Comparison of ENCODE assay signal across 2 cellular contexts in the genomic region with DNA sequence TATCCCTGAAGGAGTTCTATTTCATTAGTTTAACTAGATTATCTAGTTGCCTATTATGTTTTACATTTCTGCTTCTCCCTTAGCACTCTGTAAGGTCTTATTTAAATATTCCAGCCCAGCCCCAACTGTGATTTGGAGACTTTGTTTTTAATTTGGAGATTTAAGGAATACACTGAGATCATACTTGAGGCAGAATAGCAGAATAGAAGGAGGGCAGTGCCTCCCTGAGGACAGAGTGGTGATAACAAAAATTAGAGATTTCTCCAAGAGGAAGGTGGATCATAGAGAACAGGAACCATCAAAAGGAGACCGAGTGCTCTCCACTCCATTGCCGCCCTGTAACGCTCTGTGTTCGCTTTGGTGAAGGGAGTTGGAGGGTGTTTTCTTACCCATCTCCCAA.
TF ChIP-seq lines count a peak whose summit lies in the region.

No MANE protein-coding gene starts in this region.

TF ChIP-seq in Ishikawa, 13 proteins besides CTCF, POLR2A, EP300 and RAD21:
- TF ChIP-seq, protein P1, sequence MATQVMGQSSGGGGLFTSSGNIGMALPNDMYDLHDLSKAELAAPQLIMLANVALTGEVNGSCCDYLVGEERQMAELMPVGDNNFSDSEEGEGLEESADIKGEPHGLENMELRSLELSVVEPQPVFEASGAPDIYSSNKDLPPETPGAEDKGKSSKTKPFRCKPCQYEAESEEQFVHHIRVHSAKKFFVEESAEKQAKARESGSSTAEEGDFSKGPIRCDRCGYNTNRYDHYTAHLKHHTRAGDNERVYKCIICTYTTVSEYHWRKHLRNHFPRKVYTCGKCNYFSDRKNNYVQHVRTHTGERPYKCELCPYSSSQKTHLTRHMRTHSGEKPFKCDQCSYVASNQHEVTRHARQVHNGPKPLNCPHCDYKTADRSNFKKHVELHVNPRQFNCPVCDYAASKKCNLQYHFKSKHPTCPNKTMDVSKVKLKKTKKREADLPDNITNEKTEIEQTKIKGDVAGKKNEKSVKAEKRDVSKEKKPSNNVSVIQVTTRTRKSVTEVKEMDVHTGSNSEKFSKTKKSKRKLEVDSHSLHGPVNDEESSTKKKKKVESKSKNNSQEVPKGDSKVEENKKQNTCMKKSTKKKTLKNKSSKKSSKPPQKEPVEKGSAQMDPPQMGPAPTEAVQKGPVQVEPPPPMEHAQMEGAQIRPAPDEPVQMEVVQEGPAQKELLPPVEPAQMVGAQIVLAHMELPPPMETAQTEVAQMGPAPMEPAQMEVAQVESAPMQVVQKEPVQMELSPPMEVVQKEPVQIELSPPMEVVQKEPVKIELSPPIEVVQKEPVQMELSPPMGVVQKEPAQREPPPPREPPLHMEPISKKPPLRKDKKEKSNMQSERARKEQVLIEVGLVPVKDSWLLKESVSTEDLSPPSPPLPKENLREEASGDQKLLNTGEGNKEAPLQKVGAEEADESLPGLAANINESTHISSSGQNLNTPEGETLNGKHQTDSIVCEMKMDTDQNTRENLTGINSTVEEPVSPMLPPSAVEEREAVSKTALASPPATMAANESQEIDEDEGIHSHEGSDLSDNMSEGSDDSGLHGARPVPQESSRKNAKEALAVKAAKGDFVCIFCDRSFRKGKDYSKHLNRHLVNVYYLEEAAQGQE (IDR thresholded peaks at IDR 0.05; ENCODE audit: low read depth) = no peak
- TF ChIP-seq CREB1 (IDR thresholded peaks at IDR 0.05; ENCODE audit: low read depth) (no peak), NFIC (IDR thresholded peaks at IDR 0.05) (no peak), TEAD4 (IDR thresholded peaks at IDR 0.05) (no peak), ZBTB7A (IDR thresholded peaks at IDR 0.05; ENCODE audit: low read depth) (no peak), EGR1 (IDR thresholded peaks at IDR 0.05) (no peak), TCF12 (IDR thresholded peaks at IDR 0.05; ENCODE audit: low read depth) (no peak), YY1 (IDR thresholded peaks at IDR 0.05; ENCODE audit: low read depth) (no peak), FOXM1 (IDR thresholded peaks at IDR 0.05; ENCODE audit: borderline replicate concordance, low read depth) (no peak), CEBPB (IDR thresholded peaks at IDR 0.05) (no peak), TAF1 (IDR thresholded peaks at IDR 0.05; ENCODE audit: low read depth) (no peak)
- TF ChIP-seq, protein P2, sequence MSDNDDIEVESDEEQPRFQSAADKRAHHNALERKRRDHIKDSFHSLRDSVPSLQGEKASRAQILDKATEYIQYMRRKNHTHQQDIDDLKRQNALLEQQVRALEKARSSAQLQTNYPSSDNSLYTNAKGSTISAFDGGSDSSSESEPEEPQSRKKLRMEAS (IDR thresholded peaks at IDR 0.05) = no peak
- TF ChIP-seq, protein P3, sequence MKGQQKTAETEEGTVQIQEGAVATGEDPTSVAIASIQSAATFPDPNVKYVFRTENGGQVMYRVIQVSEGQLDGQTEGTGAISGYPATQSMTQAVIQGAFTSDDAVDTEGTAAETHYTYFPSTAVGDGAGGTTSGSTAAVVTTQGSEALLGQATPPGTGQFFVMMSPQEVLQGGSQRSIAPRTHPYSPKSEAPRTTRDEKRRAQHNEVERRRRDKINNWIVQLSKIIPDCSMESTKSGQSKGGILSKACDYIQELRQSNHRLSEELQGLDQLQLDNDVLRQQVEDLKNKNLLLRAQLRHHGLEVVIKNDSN (IDR thresholded peaks at IDR 0.05) = no peak

TF ChIP-seq in GM12878, 131 proteins besides CTCF, POLR2A, EP300 and RAD21:
- TF ChIP-seq KLF5 (IDR thresholded peaks at IDR 0.05; ENCODE audit: partially characterized antibody) (no peak), IRF4 (IDR thresholded peaks at IDR 0.05; ENCODE audit: low read depth, low read length) (no peak), RB1 (IDR thresholded peaks at IDR 0.05; ENCODE audit: borderline replicate concordance) (no peak), SRF (IDR thresholded peaks at IDR 0.05; ENCODE audit: low read depth in 2 of 2, low read length in 2 of 2) (no peak), SREBF1 (IDR thresholded peaks at IDR 0.05; ENCODE audit: low read length) (no peak), NR2C2 (IDR thresholded peaks at IDR 0.05; ENCODE audit: borderline replicate concordance, control insufficient read depth, insufficient read length, low read depth) (no peak), YBX1 (IDR thresholded peaks at IDR 0.05) (no peak), CREB1 (IDR thresholded peaks at IDR 0.05; ENCODE audit: low read depth) (no peak), IKZF2 (IDR thresholded peaks at IDR 0.05) (no peak), NFIC (IDR thresholded peaks at IDR 0.05; ENCODE audit: low read depth, low read length) (no peak), RFX5 (IDR thresholded peaks at IDR 0.05; ENCODE audit: low read depth, low read length) (no peak), NR2F1 (conservative IDR thresholded peaks at IDR 0.05) (no peak), NFYA (IDR thresholded peaks at IDR 0.05; ENCODE audit: borderline replicate concordance, low read depth, low read length) (no peak), ZNF217 (IDR thresholded peaks at IDR 0.05) (no peak)
- TF ChIP-seq, protein P4, sequence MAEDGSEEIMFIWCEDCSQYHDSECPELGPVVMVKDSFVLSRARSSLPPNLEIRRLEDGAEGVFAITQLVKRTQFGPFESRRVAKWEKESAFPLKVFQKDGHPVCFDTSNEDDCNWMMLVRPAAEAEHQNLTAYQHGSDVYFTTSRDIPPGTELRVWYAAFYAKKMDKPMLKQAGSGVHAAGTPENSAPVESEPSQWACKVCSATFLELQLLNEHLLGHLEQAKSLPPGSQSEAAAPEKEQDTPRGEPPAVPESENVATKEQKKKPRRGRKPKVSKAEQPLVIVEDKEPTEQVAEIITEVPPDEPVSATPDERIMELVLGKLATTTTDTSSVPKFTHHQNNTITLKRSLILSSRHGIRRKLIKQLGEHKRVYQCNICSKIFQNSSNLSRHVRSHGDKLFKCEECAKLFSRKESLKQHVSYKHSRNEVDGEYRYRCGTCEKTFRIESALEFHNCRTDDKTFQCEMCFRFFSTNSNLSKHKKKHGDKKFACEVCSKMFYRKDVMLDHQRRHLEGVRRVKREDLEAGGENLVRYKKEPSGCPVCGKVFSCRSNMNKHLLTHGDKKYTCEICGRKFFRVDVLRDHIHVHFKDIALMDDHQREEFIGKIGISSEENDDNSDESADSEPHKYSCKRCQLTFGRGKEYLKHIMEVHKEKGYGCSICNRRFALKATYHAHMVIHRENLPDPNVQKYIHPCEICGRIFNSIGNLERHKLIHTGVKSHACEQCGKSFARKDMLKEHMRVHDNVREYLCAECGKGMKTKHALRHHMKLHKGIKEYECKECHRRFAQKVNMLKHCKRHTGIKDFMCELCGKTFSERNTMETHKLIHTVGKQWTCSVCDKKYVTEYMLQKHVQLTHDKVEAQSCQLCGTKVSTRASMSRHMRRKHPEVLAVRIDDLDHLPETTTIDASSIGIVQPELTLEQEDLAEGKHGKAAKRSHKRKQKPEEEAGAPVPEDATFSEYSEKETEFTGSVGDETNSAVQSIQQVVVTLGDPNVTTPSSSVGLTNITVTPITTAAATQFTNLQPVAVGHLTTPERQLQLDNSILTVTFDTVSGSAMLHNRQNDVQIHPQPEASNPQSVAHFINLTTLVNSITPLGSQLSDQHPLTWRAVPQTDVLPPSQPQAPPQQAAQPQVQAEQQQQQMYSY (CRISPR knock-in tag; IDR thresholded peaks at IDR 0.05) = no peak
- TF ChIP-seq, protein P5, sequence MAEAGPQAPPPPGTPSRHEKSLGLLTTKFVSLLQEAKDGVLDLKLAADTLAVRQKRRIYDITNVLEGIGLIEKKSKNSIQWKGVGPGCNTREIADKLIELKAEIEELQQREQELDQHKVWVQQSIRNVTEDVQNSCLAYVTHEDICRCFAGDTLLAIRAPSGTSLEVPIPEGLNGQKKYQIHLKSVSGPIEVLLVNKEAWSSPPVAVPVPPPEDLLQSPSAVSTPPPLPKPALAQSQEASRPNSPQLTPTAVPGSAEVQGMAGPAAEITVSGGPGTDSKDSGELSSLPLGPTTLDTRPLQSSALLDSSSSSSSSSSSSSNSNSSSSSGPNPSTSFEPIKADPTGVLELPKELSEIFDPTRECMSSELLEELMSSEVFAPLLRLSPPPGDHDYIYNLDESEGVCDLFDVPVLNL (IDR thresholded peaks at IDR 0.05; ENCODE audit: low read depth, low read length) = no peak
- TF ChIP-seq, protein P6, sequence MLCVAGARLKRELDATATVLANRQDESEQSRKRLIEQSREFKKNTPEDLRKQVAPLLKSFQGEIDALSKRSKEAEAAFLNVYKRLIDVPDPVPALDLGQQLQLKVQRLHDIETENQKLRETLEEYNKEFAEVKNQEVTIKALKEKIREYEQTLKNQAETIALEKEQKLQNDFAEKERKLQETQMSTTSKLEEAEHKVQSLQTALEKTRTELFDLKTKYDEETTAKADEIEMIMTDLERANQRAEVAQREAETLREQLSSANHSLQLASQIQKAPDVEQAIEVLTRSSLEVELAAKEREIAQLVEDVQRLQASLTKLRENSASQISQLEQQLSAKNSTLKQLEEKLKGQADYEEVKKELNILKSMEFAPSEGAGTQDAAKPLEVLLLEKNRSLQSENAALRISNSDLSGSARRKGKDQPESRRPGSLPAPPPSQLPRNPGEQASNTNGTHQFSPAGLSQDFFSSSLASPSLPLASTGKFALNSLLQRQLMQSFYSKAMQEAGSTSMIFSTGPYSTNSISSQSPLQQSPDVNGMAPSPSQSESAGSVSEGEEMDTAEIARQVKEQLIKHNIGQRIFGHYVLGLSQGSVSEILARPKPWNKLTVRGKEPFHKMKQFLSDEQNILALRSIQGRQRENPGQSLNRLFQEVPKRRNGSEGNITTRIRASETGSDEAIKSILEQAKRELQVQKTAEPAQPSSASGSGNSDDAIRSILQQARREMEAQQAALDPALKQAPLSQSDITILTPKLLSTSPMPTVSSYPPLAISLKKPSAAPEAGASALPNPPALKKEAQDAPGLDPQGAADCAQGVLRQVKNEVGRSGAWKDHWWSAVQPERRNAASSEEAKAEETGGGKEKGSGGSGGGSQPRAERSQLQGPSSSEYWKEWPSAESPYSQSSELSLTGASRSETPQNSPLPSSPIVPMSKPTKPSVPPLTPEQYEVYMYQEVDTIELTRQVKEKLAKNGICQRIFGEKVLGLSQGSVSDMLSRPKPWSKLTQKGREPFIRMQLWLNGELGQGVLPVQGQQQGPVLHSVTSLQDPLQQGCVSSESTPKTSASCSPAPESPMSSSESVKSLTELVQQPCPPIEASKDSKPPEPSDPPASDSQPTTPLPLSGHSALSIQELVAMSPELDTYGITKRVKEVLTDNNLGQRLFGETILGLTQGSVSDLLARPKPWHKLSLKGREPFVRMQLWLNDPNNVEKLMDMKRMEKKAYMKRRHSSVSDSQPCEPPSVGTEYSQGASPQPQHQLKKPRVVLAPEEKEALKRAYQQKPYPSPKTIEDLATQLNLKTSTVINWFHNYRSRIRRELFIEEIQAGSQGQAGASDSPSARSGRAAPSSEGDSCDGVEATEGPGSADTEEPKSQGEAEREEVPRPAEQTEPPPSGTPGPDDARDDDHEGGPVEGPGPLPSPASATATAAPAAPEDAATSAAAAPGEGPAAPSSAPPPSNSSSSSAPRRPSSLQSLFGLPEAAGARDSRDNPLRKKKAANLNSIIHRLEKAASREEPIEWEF (IDR thresholded peaks at IDR 0.05; ENCODE audit: insufficient replicate concordance, low read depth, low read length) = no peak
- TF ChIP-seq, protein P7, sequence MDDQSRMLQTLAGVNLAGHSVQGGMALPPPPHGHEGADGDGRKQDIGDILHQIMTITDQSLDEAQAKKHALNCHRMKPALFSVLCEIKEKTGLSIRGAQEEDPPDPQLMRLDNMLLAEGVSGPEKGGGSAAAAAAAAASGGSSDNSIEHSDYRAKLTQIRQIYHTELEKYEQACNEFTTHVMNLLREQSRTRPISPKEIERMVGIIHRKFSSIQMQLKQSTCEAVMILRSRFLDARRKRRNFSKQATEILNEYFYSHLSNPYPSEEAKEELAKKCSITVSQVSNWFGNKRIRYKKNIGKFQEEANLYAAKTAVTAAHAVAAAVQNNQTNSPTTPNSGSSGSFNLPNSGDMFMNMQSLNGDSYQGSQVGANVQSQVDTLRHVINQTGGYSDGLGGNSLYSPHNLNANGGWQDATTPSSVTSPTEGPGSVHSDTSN (IDR thresholded peaks at IDR 0.05; ENCODE audit: insufficient replicate concordance, low read depth, low read length) = no peak
- TF ChIP-seq, protein P8, sequence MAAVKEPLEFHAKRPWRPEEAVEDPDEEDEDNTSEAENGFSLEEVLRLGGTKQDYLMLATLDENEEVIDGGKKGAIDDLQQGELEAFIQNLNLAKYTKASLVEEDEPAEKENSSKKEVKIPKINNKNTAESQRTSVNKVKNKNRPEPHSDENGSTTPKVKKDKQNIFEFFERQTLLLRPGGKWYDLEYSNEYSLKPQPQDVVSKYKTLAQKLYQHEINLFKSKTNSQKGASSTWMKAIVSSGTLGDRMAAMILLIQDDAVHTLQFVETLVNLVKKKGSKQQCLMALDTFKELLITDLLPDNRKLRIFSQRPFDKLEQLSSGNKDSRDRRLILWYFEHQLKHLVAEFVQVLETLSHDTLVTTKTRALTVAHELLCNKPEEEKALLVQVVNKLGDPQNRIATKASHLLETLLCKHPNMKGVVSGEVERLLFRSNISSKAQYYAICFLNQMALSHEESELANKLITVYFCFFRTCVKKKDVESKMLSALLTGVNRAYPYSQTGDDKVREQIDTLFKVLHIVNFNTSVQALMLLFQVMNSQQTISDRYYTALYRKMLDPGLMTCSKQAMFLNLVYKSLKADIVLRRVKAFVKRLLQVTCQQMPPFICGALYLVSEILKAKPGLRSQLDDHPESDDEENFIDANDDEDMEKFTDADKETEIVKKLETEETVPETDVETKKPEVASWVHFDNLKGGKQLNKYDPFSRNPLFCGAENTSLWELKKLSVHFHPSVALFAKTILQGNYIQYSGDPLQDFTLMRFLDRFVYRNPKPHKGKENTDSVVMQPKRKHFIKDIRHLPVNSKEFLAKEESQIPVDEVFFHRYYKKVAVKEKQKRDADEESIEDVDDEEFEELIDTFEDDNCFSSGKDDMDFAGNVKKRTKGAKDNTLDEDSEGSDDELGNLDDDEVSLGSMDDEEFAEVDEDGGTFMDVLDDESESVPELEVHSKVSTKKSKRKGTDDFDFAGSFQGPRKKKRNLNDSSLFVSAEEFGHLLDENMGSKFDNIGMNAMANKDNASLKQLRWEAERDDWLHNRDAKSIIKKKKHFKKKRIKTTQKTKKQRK (IDR thresholded peaks at IDR 0.05; ENCODE audit: low read depth, low read length) = no peak
